Comparison of ENCODE assay signal across 10 cellular contexts in the genomic region with DNA sequence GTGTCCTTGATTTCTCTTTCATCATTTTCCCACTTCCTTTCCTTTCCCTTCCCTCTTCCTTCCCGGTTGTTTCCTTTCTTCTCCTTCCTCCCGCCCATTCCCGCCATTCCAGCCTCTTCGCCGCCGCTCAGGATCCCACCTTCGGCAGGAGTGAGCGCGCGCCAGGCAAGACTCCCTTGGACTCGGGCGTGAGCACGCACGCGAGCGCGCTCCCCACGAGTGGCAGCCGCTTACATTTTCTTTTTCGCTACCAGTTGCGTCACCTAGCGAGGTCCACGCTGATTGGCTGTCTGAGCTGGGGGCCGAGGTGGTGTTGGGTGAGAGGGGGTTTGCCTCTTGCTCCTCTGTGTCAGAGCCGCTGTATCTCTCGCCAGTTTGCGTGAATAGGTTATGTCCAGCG. TPM values are rescaled to one million over a fixed set of nuclear protein-coding genes. Genes with fewer than 3 reads are reported as not detected.
DNase-seq lines count a peak whose midpoint lies in the region; ATAC-seq and TF ChIP-seq lines count a peak whose summit lies in the region.
"Had no signal": no experiment of that assay in that cellular context is flagged by ENCODE, and none has a peak within 500 bp of the region (broad histone marks: within the 10 kb centered on the region; RNA-seq: fewer than 3 reads in every experiment).

No MANE protein-coding gene starts in this region.

- peaks cover 0 to 9% (median 2%) of the 10 kb centered on the region in 7 donors for H3K9me3 Mint-ChIP-seq in CD14-positive monocyte

- WGBS in lower leg skin, 2 donors = 12 to 59% methylated on average over 27 of the region's 28 CpGs

- H3K36me3 Mint-ChIP-seq in CD14-positive monocyte = no peaks in the 10 kb centered on the region

- peak; percentile 87 for ATAC-seq in upper lobe of right lung

- H3K27me3 Mint-ChIP-seq in CD14-positive monocyte (ENCODE audit: low read depth in 3 of 3) = peaks cover 11 to 19% (median 12%) of the 10 kb centered on the region in 3 donors

- no peaks in the 10 kb centered on the region for H3K4me1 ChIP-seq in upper lobe of right lung

- no peaks in the 10 kb centered on the region for H3K9me3 ChIP-seq in upper lobe of right lung
- H3K9me3 ChIP-seq: tibial nerve had no signal

- in situ Hi-C loops in T47D (cut with HindIII; ENCODE audit: low pct_unique_long_range_greater_than_20kb, low sequenced_read_pairs) = no loop called here

- H3K36me3 ChIP-seq in upper lobe of right lung = no peaks in the 10 kb centered on the region
- H3K36me3 ChIP-seq: tibial nerve had no signal

- no peak for TF ChIP-seq POLR2A in lower leg skin (IDR thresholded peaks at IDR 0.05)

- peak overlapping the region in 1 of 7 donors; percentile 8 for H3K27ac Mint-ChIP-seq in CD14-positive monocyte

- intact Hi-C loops in CD14-positive monocyte (cut with micrococcal nuclease) = loop anchor here in 1 of 2 donors (2.0 kb wide), 1 partner anchor 16 kb away; no protein-coding TSS in a partner anchor
- intact Hi-C loops in lower leg skin (cut with DNase I; ENCODE audit: low total_unique reads) = no loop called here
- intact Hi-C loops in upper lobe of right lung (cut with DNase I) = no loop called here

- H3K27me3 ChIP-seq in upper lobe of right lung = peaks cover 6% of the 10 kb centered on the region

- peaks cover 9% of the 10 kb centered on the region for H3K4me1 Mint-ChIP-seq in CD14-positive monocyte

- H3K27ac ChIP-seq in upper lobe of right lung = no peak overlapping the region
- H3K27ac ChIP-seq: tibial nerve had no signal

- H3K4me3 ChIP-seq in lower leg skin (ENCODE audit: low read depth, poor library complexity, severe bottlenecking) (peak overlapping the region; percentile 25), upper lobe of right lung (peak overlapping the region; percentile 45)

- TF ChIP-seq CTCF in CD14-positive monocyte (IDR thresholded peaks at IDR 0.05) (no peak), lower leg skin (IDR thresholded peaks at IDR 0.05) (no peak), upper lobe of right lung (IDR thresholded peaks at IDR 0.05) (no peak)

- H3K4me3 Mint-ChIP-seq in CD14-positive monocyte = peak overlapping the region; percentile 86 to 95

- DNase-seq in CD14-positive monocyte (ENCODE audit: low spot score) (no peak), NCI-H2227 treated with DMSO at 0.1 percent for 48 hours (lab: John Stamatoyannopoulos, UW) (peak; percentile 90), T47D (ENCODE audit: low read depth in 1 of 2, low spot score in 1 of 2) (peak; percentile 64 to 86), lower leg skin (ENCODE audit: low spot score in 2 of 2) (peak in 1 of 2 donors; percentile 36), upper lobe of right lung (peak; percentile 73), SIG-M5 treated with dmso at 0.1 percent for 504 hours (lab: John Stamatoyannopoulos, UW; ENCODE audit: unreplicated experiment) (no peak), NCI-H1105 (lab: John Stamatoyannopoulos, UW) (no peak), NCI-H2171 (lab: John Stamatoyannopoulos, UW) (no peak)

RNA-seq across cellular contexts. Expression of a gene that starts 11.8 kb away (rescaled TPM):
- polyA plus RNA-seq in CD14-positive monocyte = not detected
- total RNA-seq in lower leg skin (under 1 TPM; 0.04 to 0.16 (median 0.06) TPM), upper lobe of right lung (not detected)
- total RNA-seq: bronchial epithelial cell, tibial nerve had no signal

RNA-seq across cellular contexts. Expression of a gene that starts 24.9 kb away (rescaled TPM):
- polyA plus RNA-seq in CD14-positive monocyte = not detected
- total RNA-seq in lower leg skin (under 1 TPM in 2 of 4 donors, not detected in 2; 0.17 to 0.25 TPM), upper lobe of right lung (not detected)
- total RNA-seq: bronchial epithelial cell had no signal

RNA-seq across cellular contexts. Expression of a gene that starts 39.3 kb away (rescaled TPM):
- 10 to 100 TPM; 41.6 to 48.5 TPM for polyA plus RNA-seq in CD14-positive monocyte
- total RNA-seq in lower leg skin (10 to 100 TPM; 51.3 to 72.7 (median 70.3) TPM), upper lobe of right lung (20.2 TPM)

RNA-seq across cellular contexts. Expression of a gene that starts 51.1 kb away (rescaled TPM):
- under 1 TPM; 0.30 to 0.34 TPM for polyA plus RNA-seq in CD14-positive monocyte
- total RNA-seq in lower leg skin (10 to 100 TPM; 34.9 to 56.6 (median 40.0) TPM), upper lobe of right lung (44.5 TPM)

Comparison
In these comparisons a context has a peak if more than half of its experiments do, and no peak if none do; other contexts are left out.
1. DNase-seq: peak in NCI-H2227 treated with DMSO at 0.1 percent for 48 hours (single experiment), T47D (2 of 2) and upper lobe of right lung (single experiment); none in CD14-positive monocyte (single experiment), SIG-M5 treated with dmso at 0.1 percent for 504 hours (single experiment), NCI-H1105 (single experiment) and NCI-H2171 (single experiment).